In the genomic region with DNA sequence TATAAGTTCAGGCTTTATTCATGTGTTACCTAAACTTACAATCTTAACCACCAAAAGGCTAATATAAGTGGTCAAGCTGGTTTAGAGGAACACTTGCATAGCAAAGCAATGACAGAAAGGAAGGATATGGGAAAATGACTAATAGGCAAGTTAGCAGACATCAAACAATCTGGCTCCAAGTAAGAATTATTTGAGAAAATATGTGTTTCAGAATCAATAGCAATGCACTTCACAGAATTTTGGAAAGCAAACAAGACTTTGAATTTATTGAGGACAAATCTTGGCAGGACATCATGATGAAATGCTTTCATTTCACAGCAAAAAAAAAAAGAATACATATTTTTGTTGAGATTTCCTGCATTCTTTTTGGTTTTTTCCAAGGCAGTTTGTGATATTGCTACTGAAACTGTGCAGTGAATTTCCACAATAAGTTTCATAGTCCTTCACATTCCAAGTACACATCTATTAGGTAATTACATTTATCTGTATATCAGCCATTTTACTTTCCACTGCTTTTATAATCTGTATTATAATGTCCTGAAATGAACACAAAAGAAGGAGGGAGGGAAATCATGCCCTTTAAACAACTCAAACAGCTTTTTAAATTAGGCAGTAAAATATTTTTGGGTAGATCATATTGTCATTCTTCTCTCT, we compare ENCODE assay signal across 12 cellular contexts.
DNase-seq lines count a peak whose midpoint lies in the region; TF ChIP-seq lines count a peak whose summit lies in the region.
"Had no signal": no experiment of that assay in that cellular context is flagged by ENCODE, and none has a peak within 500 bp of the region (broad histone marks: within the 10 kb centered on the region; RNA-seq: fewer than 3 reads in every experiment).

No MANE protein-coding gene starts in this region.

- in situ Hi-C loops in KBM-7 (cut with MboI; ENCODE audit: low pct_unique_long_range_greater_than_20kb, low sequenced_read_pairs) = no loop called here

- no peaks in the 10 kb centered on the region for H3K27me3 ChIP-seq in dorsolateral prefrontal cortex
- H3K27me3 ChIP-seq: ovary had no signal

- intact Hi-C loops in dorsolateral prefrontal cortex (cut with DNase I) = no loop called here

- DNase-seq in AG10803 (ENCODE audit: low read depth) = peak; percentile 95
- DNase-seq in NCI-H446 (lab: John Stamatoyannopoulos, UW) = peak; percentile 29 to 59
- DNase-seq in dorsolateral prefrontal cortex = no peak
- DNase-seq in myocyte (ENCODE audit: low read depth) = peak; percentile 74
- DNase-seq in NCI-H2171 (lab: John Stamatoyannopoulos, UW) = no peak
- DNase-seq in KBM-7 = no peak
- DNase-seq in stimulated activated CD4-positive, alpha-beta T cell treated with anti-CD3 and anti-CD28 coated beads, Interleukin-4, amount 100 ng/mL, for 4 hours = no peak
- no peak for DNase-seq in NCI-H1092 (lab: John Stamatoyannopoulos, UW)
- DNase-seq: activated CD8-positive, alpha-beta T cell treated with anti-CD3 and anti-CD28 coated beads for 36 hours; NCI-H1694; ovary had no signal

- H3K4me3 ChIP-seq in AG10803 (ENCODE audit: low read length) (no peak overlapping the region), dorsolateral prefrontal cortex (no peak overlapping the region)
- H3K4me3 ChIP-seq: ovary, SK-N-MC had no signal

- H3K27ac ChIP-seq in dorsolateral prefrontal cortex = peak overlapping the region in 35 of 59 donors; percentile 2 to 90 (median 62)
- H3K27ac ChIP-seq: ovary, SK-N-MC had no signal

- TF ChIP-seq CTCF in AG10803 (conservative IDR thresholded peaks at IDR 0.05; ENCODE audit: low read length) = no peak
- no peak for TF ChIP-seq CTCF in dorsolateral prefrontal cortex (IDR thresholded peaks at IDR 0.05 in 54 of 56, conservative IDR thresholded peaks at IDR 0.05 in 2 of 56; ENCODE audit: low read depth in 1 of 56, partially characterized antibody in 56 of 56)

Comparison
In these comparisons a context has a peak if more than half of its experiments do, and no peak if none do; other contexts are left out.
1. DNase-seq: peak in AG10803 (single experiment), NCI-H446 (2 of 2) and myocyte (single experiment); none in dorsolateral prefrontal cortex (0 of 10), NCI-H2171 (single experiment), KBM-7 (single experiment), stimulated activated CD4-positive, alpha-beta T cell treated with anti-CD3 and anti-CD28 coated beads, Interleukin-4, amount 100 ng/mL, for 4 hours (0 of 2) and NCI-H1092 (single experiment).